15 cellular contexts compared by ENCODE assay signal in genomic region chr12:107533218-107533617, GRCh38.
DNase-seq lines count a peak whose midpoint lies in the region; ATAC-seq and TF ChIP-seq lines count a peak whose summit lies in the region.
"Had no signal": no experiment of that assay in that cellular context is flagged by ENCODE, and none has a peak within 500 bp of the region (broad histone marks: within the 10 kb centered on the region; RNA-seq: fewer than 3 reads in every experiment).

No MANE protein-coding gene starts in this region.

- TF ChIP-seq CTCF in GM10248 (IDR thresholded peaks at IDR 0.05; ENCODE audit: control extremely low read depth, extremely low read depth, low read depth, missing control alignments), result no peak

- peak; percentile 60 for ATAC-seq in GM18511 (IDR thresholded peaks at IDR 0.05; ENCODE audit: unreplicated experiment)
- ATAC-seq in GM21367 (IDR thresholded peaks at IDR 0.05; ENCODE audit: unreplicated experiment), result peak; percentile 76
- peak; percentile 79 for ATAC-seq in HG02885 (IDR thresholded peaks at IDR 0.05; ENCODE audit: poor library complexity, unreplicated experiment)
- peak; percentile 78 for ATAC-seq in HG03521 (IDR thresholded peaks at IDR 0.05; ENCODE audit: unreplicated experiment)

- DNase-seq in NCI-H2081 (lab: John Stamatoyannopoulos, UW), result no peak
- DNase-seq in retina, result no peak
- no peak for DNase-seq in GM19238 (ENCODE audit: insufficient read length, low spot score)
- no peak for DNase-seq in GM10248 (ENCODE audit: extremely low spot score)
- DNase-seq: activated CD4-positive, alpha-beta T cell treated with anti-CD3 and anti-CD28 coated beads, Interleukin-2, amount 50 U/mL, for 4 hours; activated effector memory CD4-positive, alpha-beta T cell treated with Interleukin-2 at 50 U/mL for 16 hours; GOT3; mesenchymal stem cell; NCI-H187; NCI-H774; T-helper 2 cell had no signal

- CTCF ChIA-PET in GM10248 (lab: Yijun Ruan, JAX), result interaction anchor here (0.8 to 3.2 kb wide), 5 partner anchors 13 to 402 kb away, joined by 3 to 11 read pairs (median 3); no protein-coding TSS in a partner anchor

- POLR2A ChIA-PET in GM10248 (lab: Yijun Ruan, JAX), result no interaction called here
